In the genomic region with DNA sequence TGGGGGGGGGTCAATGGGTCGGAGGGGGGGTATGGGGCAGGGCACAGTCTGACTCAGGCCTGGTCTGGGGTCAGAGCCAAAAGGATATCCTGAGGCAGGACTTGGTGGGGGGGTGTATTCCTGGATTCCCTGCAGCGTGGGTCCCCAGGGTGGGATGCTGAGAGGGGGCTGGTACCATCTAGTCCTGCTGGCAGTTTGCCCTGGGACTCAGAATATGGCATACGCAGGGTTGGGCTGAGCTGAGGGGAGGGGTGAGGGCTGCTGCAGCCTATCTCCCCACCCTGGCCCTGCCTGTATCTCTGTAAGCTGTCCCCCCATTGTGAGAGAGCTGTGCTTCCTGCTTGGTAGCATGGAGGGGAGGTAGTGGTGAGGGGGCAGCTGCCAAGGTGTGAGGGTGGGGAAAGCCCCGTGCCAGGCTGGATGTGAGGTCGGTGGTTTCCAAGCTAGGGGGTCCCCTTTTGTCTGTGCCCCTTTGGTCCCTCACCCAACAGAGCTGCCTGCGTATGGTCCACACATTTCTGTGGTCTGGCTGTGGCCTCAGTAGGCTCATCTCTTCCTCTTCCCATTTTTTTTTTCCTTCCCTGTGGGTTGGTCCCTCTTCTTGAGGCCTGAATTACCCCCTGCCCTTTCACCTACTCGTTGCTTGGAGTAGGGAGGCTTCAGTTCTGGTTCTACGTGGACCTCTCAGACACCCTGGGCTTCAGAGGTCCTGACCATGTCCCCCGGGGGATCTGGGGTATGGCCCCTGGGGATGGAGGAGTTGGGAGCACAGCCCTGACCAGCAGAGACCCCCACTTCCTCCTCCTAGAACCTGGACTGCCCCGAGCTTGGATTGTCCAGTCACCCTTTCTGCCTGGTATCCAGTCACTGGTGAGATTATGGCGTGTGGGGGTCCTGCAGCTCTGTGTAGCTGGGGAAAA, we compare ENCODE assay signal across 8 cellular contexts. TPM values are rescaled to one million over a fixed set of nuclear protein-coding genes. Genes with fewer than 3 reads are reported as not detected.
DNase-seq lines count a peak whose midpoint lies in the region; ATAC-seq and TF ChIP-seq lines count a peak whose summit lies in the region.

No MANE protein-coding gene starts in this region.

- no peaks in the 10 kb centered on the region for H3K36me3 ChIP-seq in gastroesophageal sphincter

- 26 to 66% methylated on average over 3 to 4 of the region's 11 CpGs for WGBS in gastroesophageal sphincter (ENCODE audit: low coverage in 1 of 2), 2 donors

- TF ChIP-seq CTCF in gastroesophageal sphincter (IDR thresholded peaks at IDR 0.05), result no peak

- DNase-seq in SIG-M5 treated with dmso at 0.1 percent for 504 hours (lab: John Stamatoyannopoulos, UW; ENCODE audit: unreplicated experiment) (peak; percentile 48), SIG-M5 (lab: John Stamatoyannopoulos, UW) (no peak), activated T-cell treated with anti-CD3 and anti-CD28 coated beads for 4 hours (peak; percentile 66), amniotic stem cell (lab: John Stamatoyannopoulos, UW) (no peak), NCI-H1694 (lab: John Stamatoyannopoulos, UW) (no peak)
- DNase-seq in stimulated activated CD4-positive, alpha-beta T cell treated with anti-CD3 and anti-CD28 coated beads, TNF-alpha, amount 100 ng/mL, for 1 hour (ENCODE audit: low read depth in 3 of 3, low spot score in 1 of 3), result peak in 2 of 3 donors; percentile 52 to 67

- H3K27ac ChIP-seq in gastroesophageal sphincter, result peak overlapping the region; percentile 19 to 97 (median 91)

- H3K9me3 ChIP-seq in gastroesophageal sphincter, result no peaks in the 10 kb centered on the region

- TF ChIP-seq EP300 in gastroesophageal sphincter (IDR thresholded peaks at IDR 0.05), result no peak

- peaks cover 6 to 100% (median 92%) of the 10 kb centered on the region in 3 donors for H3K4me1 ChIP-seq in gastroesophageal sphincter

- no peak overlapping the region for H3K4me3 ChIP-seq in gastroesophageal sphincter

- ATAC-seq in gastroesophageal sphincter (peak; percentile 40), GM21825 (IDR thresholded peaks at IDR 0.05; ENCODE audit: unreplicated experiment) (no peak)

- no peak for TF ChIP-seq POLR2A in gastroesophageal sphincter (IDR thresholded peaks at IDR 0.05)

- no peaks in the 10 kb centered on the region for H3K27me3 ChIP-seq in gastroesophageal sphincter

RNA-seq across cellular contexts. Expression of gene RARA, which starts 15.0 kb away (rescaled TPM):
- 10 to 100 TPM; 18.5 to 41.8 (median 28.5) TPM for total RNA-seq in gastroesophageal sphincter

RNA-seq across cellular contexts. Expression of gene CDC6, which starts 36.3 kb away (rescaled TPM):
- 1 to 10 TPM in 2 of 4 donors, under 1 TPM in 1, not detected in 1; 0.54 to 2.2 (median 1.2) TPM for total RNA-seq in gastroesophageal sphincter

RNA-seq across cellular contexts. Expression of gene GJD3, which starts 40.5 kb away (rescaled TPM):
- 1 to 10 TPM in 1 of 4 donors, not detected in 3; 2.5 TPM for total RNA-seq in gastroesophageal sphincter

Comparison
In these comparisons a context has a peak if more than half of its experiments do, and no peak if none do; other contexts are left out.
1. DNase-seq: peak in SIG-M5 treated with dmso at 0.1 percent for 504 hours (single experiment), activated T-cell treated with anti-CD3 and anti-CD28 coated beads for 4 hours (single experiment) and stimulated activated CD4-positive, alpha-beta T cell treated with anti-CD3 and anti-CD28 coated beads, TNF-alpha, amount 100 ng/mL, for 1 hour (2 of 3); none in SIG-M5 (single experiment), amniotic stem cell (single experiment) and NCI-H1694 (single experiment).